8 cellular contexts compared by ENCODE assay signal in genomic region chr9:113410207-113411158, GRCh38. TPM values are rescaled to one million over a fixed set of nuclear protein-coding genes. Genes with fewer than 3 reads are reported as not detected.
DNase-seq lines count a peak whose midpoint lies in the region; ATAC-seq lines count a peak whose summit lies in the region.

C9orf43 (plus strand) TSS chr9:113410747; CDS start chr9:113413494, 2,747 bp downstream.
POLE3 (minus strand) TSS chr9:113410675; CDS start chr9:113410293, 382 bp downstream.

- peak within 1 kb of the TSS; percentile 97 for H3K4me3 Mint-ChIP-seq in activated CD4-positive, alpha-beta T cell treated with anti-CD3 and anti-CD28 coated beads, Interleukin-2, amount 10 ng/mL, durations not matched to agents 24 days and 14 days

- no peaks in the 10 kb centered on the region for H3K9me3 ChIP-seq in BLaER1

- H3K9me3 Mint-ChIP-seq in activated CD4-positive, alpha-beta T cell treated with anti-CD3 and anti-CD28 coated beads, Interleukin-2, amount 10 ng/mL, durations not matched to agents 24 days and 14 days: no peaks in the 10 kb centered on the region

- H3K36me3 Mint-ChIP-seq in activated CD4-positive, alpha-beta T cell treated with anti-CD3 and anti-CD28 coated beads, Interleukin-2, amount 10 ng/mL, durations not matched to agents 24 days and 14 days (ENCODE audit: low read depth): peaks cover 34% of the 10 kb centered on the region

- intact Hi-C loops in activated CD4-positive, alpha-beta T cell treated with anti-CD3 and anti-CD28 coated beads, Interleukin-2, amount 10 ng/mL, durations not matched to agents 24 days and 14 days (cut with micrococcal nuclease): loop anchor here (1.0 to 2.0 kb wide), 12 partner anchors 9 to 1780 kb away; partner anchors contain the start of genes ALAD, CDC26, DNAJC25 and FKBP15

- peaks cover 20% of the 10 kb centered on the region for H3K4me1 Mint-ChIP-seq in activated CD4-positive, alpha-beta T cell treated with anti-CD3 and anti-CD28 coated beads, Interleukin-2, amount 10 ng/mL, durations not matched to agents 24 days and 14 days

- peak within 1 kb of the TSS; percentile 97 for H3K27ac ChIP-seq in BLaER1

- peak within 1 kb of the TSS; percentile 98 for H3K9ac ChIP-seq in BLaER1

- peaks cover 20% of the 10 kb centered on the region; the same call in 1 of the 2 replicates for H4K20me1 ChIP-seq in BLaER1

- peak within 1 kb of the TSS; percentile 99 for H3K27ac Mint-ChIP-seq in activated CD4-positive, alpha-beta T cell treated with anti-CD3 and anti-CD28 coated beads, Interleukin-2, amount 10 ng/mL, durations not matched to agents 24 days and 14 days

- no peaks in the 10 kb centered on the region for H3K27me3 ChIP-seq in BLaER1

- H3K4me1 ChIP-seq in BLaER1: peaks cover 47% of the 10 kb centered on the region

- ATAC-seq in GM19324 (IDR thresholded peaks at IDR 0.05; ENCODE audit: low FRiP score, unreplicated experiment) (peak; percentile 95), HG03460 (IDR thresholded peaks at IDR 0.05; ENCODE audit: unreplicated experiment) (peak; percentile 93)

- peak within 1 kb of the TSS; percentile 92 for H3K4me3 ChIP-seq in BLaER1

- peak within 1 kb of the TSS; percentile 90 for H3K4me2 ChIP-seq in BLaER1

- peaks cover 22% of the 10 kb centered on the region for H3K36me3 ChIP-seq in BLaER1

- no peaks in the 10 kb centered on the region for H3K27me3 Mint-ChIP-seq in activated CD4-positive, alpha-beta T cell treated with anti-CD3 and anti-CD28 coated beads, Interleukin-2, amount 10 ng/mL, durations not matched to agents 24 days and 14 days

- DNase-seq in NCI-H524 treated with DMSO at 0.1 percent for 48 hours (lab: John Stamatoyannopoulos, UW) (peak; percentile 85), cortex of kidney (lab: John Stamatoyannopoulos, UW) (peak; percentile 83), left kidney (ENCODE audit: low read depth, low spot score) (peak; percentile 99)
- peak; percentile 99 for DNase-seq in activated CD4-positive, alpha-beta T cell treated with anti-CD3 and anti-CD28 coated beads, Interleukin-2, amount 10 ng/mL, durations not matched to agents 24 days and 14 days
- DNase-seq in stimulated activated CD4-positive, alpha-beta T cell treated with anti-CD3 and anti-CD28 coated beads, Interleukin-1b, Interleukin-23, amount 100 ng/mL, for 48 hours: peak; percentile 96

RNA-seq across cellular contexts. Expression of gene C9orf43, which starts in this region (rescaled TPM):
- 0.51 and 0.52 TPM in 2 replicates for total RNA-seq in activated CD4-positive, alpha-beta T cell treated with anti-CD3 and anti-CD28 coated beads, Interleukin-2, amount 10 ng/mL, durations not matched to agents 24 days and 14 days

RNA-seq across cellular contexts. Expression of gene POLE3, which starts in this region (rescaled TPM):
- 81.4 and 84.4 TPM in 2 replicates for total RNA-seq in activated CD4-positive, alpha-beta T cell treated with anti-CD3 and anti-CD28 coated beads, Interleukin-2, amount 10 ng/mL, durations not matched to agents 24 days and 14 days

Comparison
In these comparisons a context has a peak if more than half of its experiments do, and no peak if none do; other contexts are left out.
1. Peak in every context shown above with its lines: DNase-seq, ATAC-seq, H3K4me3 ChIP-seq and H3K27ac ChIP-seq.